ENCODE assay signal across 1 cellular context in the genomic region with DNA sequence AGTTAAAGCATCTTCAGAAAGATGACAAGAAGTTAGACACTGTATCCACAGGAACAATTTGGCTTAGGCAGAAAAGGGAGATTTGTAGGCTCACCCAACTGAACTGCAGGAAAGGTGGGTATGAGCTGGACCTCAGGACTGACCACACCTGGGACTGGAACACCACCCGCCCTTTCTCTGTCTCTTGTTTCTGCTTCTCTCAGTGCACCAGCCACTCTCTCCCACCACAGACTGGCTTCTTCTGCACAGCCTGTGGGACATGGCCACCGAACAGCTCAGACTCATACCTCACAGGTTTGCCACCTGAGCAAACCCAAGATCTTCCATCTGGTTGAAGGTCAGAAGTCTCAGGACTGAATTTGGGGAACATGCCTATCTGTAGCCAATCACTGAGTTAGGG.
TF ChIP-seq lines count a peak whose summit lies in the region.

No MANE protein-coding gene starts in this region.

TF ChIP-seq in H1, 55 proteins besides CTCF, POLR2A, EP300 and RAD21:
- TF ChIP-seq EGR1 (IDR thresholded peaks at IDR 0.05; ENCODE audit: borderline replicate concordance, low read depth, low read length) (no peak), TAF7 (optimal IDR thresholded peaks at IDR 0.05; ENCODE audit: borderline replicate concordance, low read depth, low read length) (no peak), TAF1 (IDR thresholded peaks at IDR 0.05; ENCODE audit: low read depth, low read length) (no peak), RXRA (IDR thresholded peaks at IDR 0.05; ENCODE audit: insufficient read depth, low read depth, low read length) (no peak), BCL11A (IDR thresholded peaks at IDR 0.05; ENCODE audit: low read depth in 2 of 2, low read length in 2 of 2) (no peak), POU5F1 (IDR thresholded peaks at IDR 0.05; ENCODE audit: low read depth, low read length) (no peak), RNF2 (IDR thresholded peaks at IDR 0.05; ENCODE audit: borderline replicate concordance, low read depth, low read length, missing control alignments, poor library complexity, severe bottlenecking) (no peak), PHF8 (conservative IDR thresholded peaks at IDR 0.05; ENCODE audit: low read depth, low read length) (no peak), HDAC6 (IDR thresholded peaks at IDR 0.05; ENCODE audit: low read depth, low read length) (no peak), NANOG (IDR thresholded peaks at IDR 0.05; ENCODE audit: insufficient read depth, low read depth, low read length, poor library complexity, severe bottlenecking) (no peak), NRF1 (IDR thresholded peaks at IDR 0.05; ENCODE audit: low read depth, low read length) (no peak), TCF12 (IDR thresholded peaks at IDR 0.05; ENCODE audit: low read depth, low read length) (no peak), CBX8 (IDR thresholded peaks at IDR 0.05; ENCODE audit: borderline replicate concordance, low read depth, low read length) (no peak)
- TF ChIP-seq, protein P1, sequence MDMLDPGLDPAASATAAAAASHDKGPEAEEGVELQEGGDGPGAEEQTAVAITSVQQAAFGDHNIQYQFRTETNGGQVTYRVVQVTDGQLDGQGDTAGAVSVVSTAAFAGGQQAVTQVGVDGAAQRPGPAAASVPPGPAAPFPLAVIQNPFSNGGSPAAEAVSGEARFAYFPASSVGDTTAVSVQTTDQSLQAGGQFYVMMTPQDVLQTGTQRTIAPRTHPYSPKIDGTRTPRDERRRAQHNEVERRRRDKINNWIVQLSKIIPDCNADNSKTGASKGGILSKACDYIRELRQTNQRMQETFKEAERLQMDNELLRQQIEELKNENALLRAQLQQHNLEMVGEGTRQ (IDR thresholded peaks at IDR 0.05; ENCODE audit: low read length), result no peak
- TF ChIP-seq, protein P2, sequence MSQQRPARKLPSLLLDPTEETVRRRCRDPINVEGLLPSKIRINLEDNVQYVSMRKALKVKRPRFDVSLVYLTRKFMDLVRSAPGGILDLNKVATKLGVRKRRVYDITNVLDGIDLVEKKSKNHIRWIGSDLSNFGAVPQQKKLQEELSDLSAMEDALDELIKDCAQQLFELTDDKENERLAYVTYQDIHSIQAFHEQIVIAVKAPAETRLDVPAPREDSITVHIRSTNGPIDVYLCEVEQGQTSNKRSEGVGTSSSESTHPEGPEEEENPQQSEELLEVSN (IDR thresholded peaks at IDR 0.05), result no peak
- TF ChIP-seq, protein P3, sequence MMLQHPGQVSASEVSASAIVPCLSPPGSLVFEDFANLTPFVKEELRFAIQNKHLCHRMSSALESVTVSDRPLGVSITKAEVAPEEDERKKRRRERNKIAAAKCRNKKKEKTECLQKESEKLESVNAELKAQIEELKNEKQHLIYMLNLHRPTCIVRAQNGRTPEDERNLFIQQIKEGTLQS (IDR thresholded peaks at IDR 0.05; ENCODE audit: insufficient read depth, low read depth, low read length), result no peak
